In the genomic region with DNA sequence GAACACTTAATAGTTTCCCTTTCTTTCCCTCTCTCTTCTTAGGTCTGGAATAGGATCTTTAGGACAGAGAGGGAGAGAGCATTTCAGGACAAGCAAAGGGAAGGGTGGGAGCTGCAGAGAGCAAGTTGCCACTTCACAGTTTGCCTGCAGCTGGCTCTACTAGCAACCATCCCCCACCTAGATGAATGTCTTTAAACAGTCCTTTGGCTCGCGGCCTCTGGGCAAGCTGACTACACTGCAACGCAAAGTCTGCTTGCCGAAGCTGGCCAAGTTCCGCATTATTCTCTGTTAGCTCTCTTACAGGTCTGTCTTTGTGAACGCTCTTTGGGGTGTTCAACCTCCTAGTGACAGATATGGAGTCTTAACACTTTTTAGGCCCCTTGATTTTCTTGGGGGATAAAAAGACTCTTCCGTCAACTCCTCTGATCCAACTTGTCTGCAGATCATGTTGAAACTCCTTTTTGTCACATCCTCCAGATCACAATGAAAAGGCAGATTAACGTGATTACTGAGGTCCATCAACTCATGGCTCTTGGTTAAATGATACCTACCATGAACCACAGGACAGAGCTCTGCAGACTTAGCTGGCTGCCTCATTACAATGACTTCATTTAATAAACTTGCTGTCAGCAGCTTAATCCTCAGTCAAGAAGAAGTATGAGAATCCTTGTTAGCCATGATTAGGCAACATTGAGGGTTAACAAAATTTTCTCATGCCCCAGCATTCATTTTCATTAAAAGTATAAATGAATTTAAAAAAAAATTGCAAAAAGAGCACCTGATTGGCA, we compare ENCODE assay signal across 19 cellular contexts.
DNase-seq lines count a peak whose midpoint lies in the region; ATAC-seq, FAIRE-seq and TF ChIP-seq lines count a peak whose summit lies in the region.
"Had no signal": no experiment of that assay in that cellular context is flagged by ENCODE, and none has a peak within 500 bp of the region (broad histone marks: within the 10 kb centered on the region; RNA-seq: fewer than 3 reads in every experiment).

No MANE protein-coding gene starts in this region.

- no peaks in the 10 kb centered on the region for H3K79me2 ChIP-seq in HepG2 (ENCODE audit: insufficient read depth, low read length)

- in situ Hi-C loops in HepG2 (cut with HindIII; ENCODE audit: extremely low pct_ligation_motif_present, low pct_unique_long_range_greater_than_20kb): no loop called here

- no peaks in the 10 kb centered on the region for H3K4me1 Mint-ChIP-seq in activated naive CD8-positive, alpha-beta T cell treated with anti-CD3 and anti-CD28 coated beads, Interleukin-2, amount 50 U/mL, for 24 hours
- H3K4me1 Mint-ChIP-seq: IgD-negative memory B cell had no signal

- ATAC-seq in HepG2 (peak; percentile 24; the same call in 1 of the 3 replicates), right lobe of liver (no peak), left lung (peak; percentile 37)
- ATAC-seq in activated naive CD8-positive, alpha-beta T cell treated with anti-CD3 and anti-CD28 coated beads, Interleukin-2, amount 50 U/mL, for 24 hours: no peak

- intact Hi-C loops in HepG2 (cut with micrococcal nuclease; ENCODE audit: unreplicated experiment): no loop called here
- intact Hi-C loops in right lobe of liver (cut with DNase I): no loop called here
- intact Hi-C loops in left lung (cut with DNase I): no loop called here

- no peak for TF ChIP-seq CTCF in HepG2 (CRISPR knock-in tag; IDR thresholded peaks at IDR 0.05)
- TF ChIP-seq CTCF in right lobe of liver (IDR thresholded peaks at IDR 0.05): no peak
- TF ChIP-seq CTCF in left lung (IDR thresholded peaks at IDR 0.05): no peak

- TF ChIP-seq EP300 in HepG2 (IDR thresholded peaks at IDR 0.05; ENCODE audit: low read depth in 2 of 2, low read length in 2 of 2) (no peak), HepG2 (CRISPR knock-in tag; IDR thresholded peaks at IDR 0.05; ENCODE audit: borderline replicate concordance) (no peak)

- no peak overlapping the region for H3K9ac ChIP-seq in HepG2 (ENCODE audit: insufficient read depth, low read depth, low read length)

- DNase-seq in HepG2 (ENCODE audit: low spot score) (no peak), right lobe of liver (no peak), epithelial cell of prostate (ENCODE audit: low read depth, low spot score) (no peak), left lung (no peak), CD1c-positive myeloid dendritic cell (ENCODE audit: extremely low spot score) (no peak), NCI-H1694 treated with DMSO at 0.1 percent for 48 hours (lab: John Stamatoyannopoulos, UW) (no peak)
- no peak for DNase-seq in activated naive CD8-positive, alpha-beta T cell treated with anti-CD3 and anti-CD28 coated beads, Interleukin-2, amount 50 U/mL, for 24 hours
- no peak for DNase-seq in stimulated activated CD4-positive, alpha-beta T cell treated with anti-CD3 and anti-CD28 coated beads, Interleukin-2, amount 100 ng/mL, for 24 hours
- DNase-seq: activated CD4-positive, CD25-positive, alpha-beta regulatory T cell; activated T-cell treated with anti-CD3 and anti-CD28 coated beads for 4 hours; adrenal gland; Caco-2; lower lobe of right lung; NCI-H1417; NCI-H526 treated with DMSO at 0.1 percent for 48 hours; occipital lobe; stimulated activated CD8-positive, alpha-beta memory T cell treated with anti-CD3 and anti-CD28 coated beads, Interleukin-4, amount 100 ng/mL, for 48 hours; upper lobe of left lung had no signal

- CTCF ChIA-PET in HepG2 (lab: Yijun Ruan, JAX; ENCODE audit: low intra/inter-chr PET ratio, low total read pairs): no interaction called here

- POLR2A ChIA-PET in HepG2 (lab: Yijun Ruan, JAX): no interaction called here

- H3K4me3 Mint-ChIP-seq in activated naive CD8-positive, alpha-beta T cell treated with anti-CD3 and anti-CD28 coated beads, Interleukin-2, amount 50 U/mL, for 24 hours: no peak overlapping the region
- H3K4me3 Mint-ChIP-seq: IgD-negative memory B cell had no signal

- TF ChIP-seq POLR2A in HepG2 (IDR thresholded peaks at IDR 0.05; ENCODE audit: insufficient read depth in 1 of 2, low read depth in 2 of 2, low read length in 2 of 2) (no peak), right lobe of liver (IDR thresholded peaks at IDR 0.05) (no peak)

- H3K4me2 ChIP-seq in HepG2 (ENCODE audit: low read depth, low read length): no peak overlapping the region

- TF ChIP-seq RAD21 in HepG2 (CRISPR knock-in tag; IDR thresholded peaks at IDR 0.05): no peak

- H3K27ac ChIP-seq in HepG2 (ENCODE audit: extremely low read length, insufficient read depth, low read length) (no peak overlapping the region), right lobe of liver (no peak overlapping the region), epithelial cell of prostate (peak overlapping the region; percentile 69), left lung (no peak overlapping the region)
- H3K27ac ChIP-seq: adrenal gland, lower lobe of right lung, upper lobe of left lung had no signal

- no TSS peak for BruUV-seq in HepG2 (replicated peaks; lab: Mats Ljungman, UMichigan)

- no peak overlapping the region for H3K27ac Mint-ChIP-seq in activated naive CD8-positive, alpha-beta T cell treated with anti-CD3 and anti-CD28 coated beads, Interleukin-2, amount 50 U/mL, for 24 hours
- H3K27ac Mint-ChIP-seq: IgD-negative memory B cell had no signal

- WGBS in HepG2 (ENCODE audit: low lambda C conversion rate): 21% methylated on average over 8 of the region's 8 CpGs
- WGBS in right lobe of liver (ENCODE audit: insufficient coverage, low coverage, low lambda C conversion rate, missing lambda C conversion rate): 52% methylated on average over 3 of the region's 8 CpGs

- H3K27me3 ChIP-seq in HepG2 (ENCODE audit: control insufficient read depth in 1 of 2, insufficient read depth in 2 of 2, low read length in 2 of 2) (peaks cover 3 to 30% of the 10 kb centered on the region in 2 experiments; a peak in 3 of 5 replicates), right lobe of liver (no peaks in the 10 kb centered on the region), left lung (peaks cover 0 to 35% of the 10 kb centered on the region in 2 donors)
- H3K27me3 ChIP-seq: upper lobe of left lung had no signal

- peaks cover 12% of the 10 kb centered on the region for H3K4me1 ChIP-seq in HepG2 (ENCODE audit: insufficient read depth, low read length)
- no peaks in the 10 kb centered on the region for H3K4me1 ChIP-seq in right lobe of liver
- H3K4me1 ChIP-seq in left lung: no peaks in the 10 kb centered on the region
- H3K4me1 ChIP-seq: adrenal gland had no signal

- no peak overlapping the region for H3K4me3 ChIP-seq in HepG2 (replicated peaks in 1 of 3; ENCODE audit: insufficient read depth in 1 of 3, low read depth in 2 of 3, low read length in 3 of 3)
- H3K4me3 ChIP-seq in right lobe of liver: no peak overlapping the region
- no peak overlapping the region for H3K4me3 ChIP-seq in left lung
- H3K4me3 ChIP-seq: adrenal gland, lower lobe of right lung, upper lobe of left lung had no signal

- H3K27me3 Mint-ChIP-seq in activated naive CD8-positive, alpha-beta T cell treated with anti-CD3 and anti-CD28 coated beads, Interleukin-2, amount 50 U/mL, for 24 hours: peaks cover 22% of the 10 kb centered on the region

- H3K36me3 ChIP-seq in HepG2 (replicated peaks in 1 of 2; ENCODE audit: control insufficient read depth in 1 of 2, insufficient read depth in 2 of 2, low read length in 2 of 2) (no peaks in the 10 kb centered on the region), right lobe of liver (no peaks in the 10 kb centered on the region), left lung (no peaks in the 10 kb centered on the region)
- H3K36me3 ChIP-seq: adrenal gland, lower lobe of right lung, upper lobe of left lung had no signal

- no peaks in the 10 kb centered on the region for H3K36me3 Mint-ChIP-seq in activated naive CD8-positive, alpha-beta T cell treated with anti-CD3 and anti-CD28 coated beads, Interleukin-2, amount 50 U/mL, for 24 hours (ENCODE audit: low read depth)
- H3K36me3 Mint-ChIP-seq: IgD-negative memory B cell had no signal

- H4K20me1 ChIP-seq in HepG2 (ENCODE audit: insufficient read depth, low read length): no peaks in the 10 kb centered on the region

- no peaks in the 10 kb centered on the region for H3K9me3 Mint-ChIP-seq in activated naive CD8-positive, alpha-beta T cell treated with anti-CD3 and anti-CD28 coated beads, Interleukin-2, amount 50 U/mL, for 24 hours
- H3K9me3 Mint-ChIP-seq: IgD-negative memory B cell had no signal

- H3K9me3 ChIP-seq in HepG2 (ENCODE audit: low read length): no peaks in the 10 kb centered on the region
- H3K9me3 ChIP-seq in right lobe of liver: no peaks in the 10 kb centered on the region
- H3K9me3 ChIP-seq in left lung: no peaks in the 10 kb centered on the region
- H3K9me3 ChIP-seq: adrenal gland, Caco-2, lower lobe of right lung, upper lobe of left lung had no signal

- H2AFZ ChIP-seq in HepG2 (ENCODE audit: low read length): no peak overlapping the region

- no peak for FAIRE-seq in HepG2 (lab: Jason Lieb, UNC)

TF ChIP-seq in HepG2, 621 proteins besides CTCF, POLR2A, EP300 and RAD21:
- TF ChIP-seq PITX1 (CRISPR knock-in tag; IDR thresholded peaks at IDR 0.05): no peak
TF ChIP-seq in HepG2: peak in this region for 0.

Comparison
In these comparisons a context has a peak if more than half of its experiments do, and no peak if none do; other contexts are left out.
1. ATAC-seq: peak in HepG2 (single experiment) and left lung (single experiment); none in right lobe of liver (0 of 4) and activated naive CD8-positive, alpha-beta T cell treated with anti-CD3 and anti-CD28 coated beads, Interleukin-2, amount 50 U/mL, for 24 hours (single experiment).